Comparison of ENCODE assay signal across 1 cellular context in genomic region chr20:2315440-2315778, GRCh38.
TF ChIP-seq lines count a peak whose summit lies in the region.

No MANE protein-coding gene starts in this region.

TF ChIP-seq in HepG2, 621 proteins besides CTCF, POLR2A, EP300 and RAD21:
- TF ChIP-seq GLMP (CRISPR knock-in tag; IDR thresholded peaks at IDR 0.05; ENCODE audit: borderline replicate concordance) (no peak), KDM2A (CRISPR knock-in tag; IDR thresholded peaks at IDR 0.05; ENCODE audit: borderline replicate concordance, low read depth) (no peak), HMGA1 (CRISPR knock-in tag; conservative IDR thresholded peaks at IDR 0.05) (no peak), HOXA9 (CRISPR knock-in tag; IDR thresholded peaks at IDR 0.05; ENCODE audit: borderline replicate concordance) (no peak), PPARG (CRISPR knock-in tag; conservative IDR thresholded peaks at IDR 0.05) (no peak), DPF2 (CRISPR knock-in tag; IDR thresholded peaks at IDR 0.05; ENCODE audit: borderline replicate concordance, low read depth) (no peak), HHEX (CRISPR knock-in tag; IDR thresholded peaks at IDR 0.05) (no peak), GABPA (IDR thresholded peaks at IDR 0.05; ENCODE audit: low read depth, low read length) (no peak), GABPA (CRISPR knock-in tag; IDR thresholded peaks at IDR 0.05; ENCODE audit: low read depth) (no peak), ZKSCAN5 (CRISPR knock-in tag; IDR thresholded peaks at IDR 0.05) (no peak), U2AF1 (optimal IDR thresholded peaks at IDR 0.05; ENCODE audit: low read depth, low read length) (no peak), MATR3 (CRISPR knock-in tag; IDR thresholded peaks at IDR 0.05) (no peak)
